8 cellular contexts compared by ENCODE assay signal in genomic region chr2:27212626-27213471, GRCh38. TPM values are rescaled to one million over a fixed set of nuclear protein-coding genes. Genes with fewer than 3 reads are reported as not detected.
DNase-seq lines count a peak whose midpoint lies in the region; ATAC-seq and TF ChIP-seq lines count a peak whose summit lies in the region.

No MANE protein-coding gene starts in this region.

- peak overlapping the region; percentile 81 for H3K4me2 ChIP-seq in OCI-LY1 (ENCODE audit: low read length)

- no peaks in the 10 kb centered on the region for H4K20me1 ChIP-seq in OCI-LY1 (ENCODE audit: insufficient read depth, low read length)

- peaks cover 5% of the 10 kb centered on the region for H3K79me2 ChIP-seq in OCI-LY1 (ENCODE audit: insufficient read depth, low read length)

- H3K27ac ChIP-seq in OCI-LY1 (ENCODE audit: low read depth, low read length, poor library complexity, severe bottlenecking), result peak overlapping the region; percentile 80
- peak overlapping the region; percentile 98 for H3K27ac ChIP-seq in skeletal muscle tissue (ENCODE audit: low read depth, low read length)

- H3K4me3 Mint-ChIP-seq in activated CD4-positive, alpha-beta T cell treated with anti-CD3 and anti-CD28 coated beads for 36 hours, result peak overlapping the region; percentile 99
- peak overlapping the region; percentile 98 for H3K4me3 Mint-ChIP-seq in activated naive CD8-positive, alpha-beta T cell treated with anti-CD3 and anti-CD28 coated beads, Interleukin-2, amount 50 U/mL, for 24 hours

- H3K4me3 ChIP-seq in OCI-LY1 (ENCODE audit: low read depth, low read length, poor library complexity, severe bottlenecking) (peak overlapping the region; percentile 91), skeletal muscle tissue (ENCODE audit: low read length in 3 of 3) (peak overlapping the region; percentile 88 to 96 (median 89))

- H3K36me3 ChIP-seq in OCI-LY1 (ENCODE audit: insufficient read depth, low read length), result peaks cover 37% of the 10 kb centered on the region
- peaks cover 17 to 36% (median 25%) of the 10 kb centered on the region in 3 donors for H3K36me3 ChIP-seq in skeletal muscle tissue (ENCODE audit: control insufficient read depth in 3 of 3, insufficient read depth in 3 of 3, low read length in 3 of 3)

- H3K4me1 Mint-ChIP-seq in activated CD4-positive, alpha-beta T cell treated with anti-CD3 and anti-CD28 coated beads for 36 hours, result peaks cover 36% of the 10 kb centered on the region
- peaks cover 42% of the 10 kb centered on the region for H3K4me1 Mint-ChIP-seq in activated naive CD8-positive, alpha-beta T cell treated with anti-CD3 and anti-CD28 coated beads, Interleukin-2, amount 50 U/mL, for 24 hours

- peaks cover 39% of the 10 kb centered on the region for H3K36me3 Mint-ChIP-seq in activated CD4-positive, alpha-beta T cell treated with anti-CD3 and anti-CD28 coated beads for 36 hours (ENCODE audit: low read depth)
- peaks cover 46% of the 10 kb centered on the region for H3K36me3 Mint-ChIP-seq in activated naive CD8-positive, alpha-beta T cell treated with anti-CD3 and anti-CD28 coated beads, Interleukin-2, amount 50 U/mL, for 24 hours (ENCODE audit: low read depth)

- H3K9me3 ChIP-seq in OCI-LY1 (ENCODE audit: low read length), result no peaks in the 10 kb centered on the region
- H3K9me3 ChIP-seq in skeletal muscle tissue (ENCODE audit: control insufficient read depth in 3 of 3, low read length in 3 of 3), result no peaks in the 10 kb centered on the region

- CTCF ChIA-PET in activated CD4-positive, alpha-beta T cell treated with anti-CD3 and anti-CD28 coated beads for 36 hours (lab: Charles Lee), result interaction anchor here (0.7 to 0.9 kb wide), 2 partner anchors 67 to 125 kb away, joined by 3 read pairs; no protein-coding TSS in a partner anchor

- H3K27me3 Mint-ChIP-seq in activated CD4-positive, alpha-beta T cell treated with anti-CD3 and anti-CD28 coated beads for 36 hours, result no peaks in the 10 kb centered on the region
- no peaks in the 10 kb centered on the region for H3K27me3 Mint-ChIP-seq in activated naive CD8-positive, alpha-beta T cell treated with anti-CD3 and anti-CD28 coated beads, Interleukin-2, amount 50 U/mL, for 24 hours

- H3K27ac Mint-ChIP-seq in activated CD4-positive, alpha-beta T cell treated with anti-CD3 and anti-CD28 coated beads for 36 hours, result peak overlapping the region; percentile 100
- peak overlapping the region; percentile 99 for H3K27ac Mint-ChIP-seq in activated naive CD8-positive, alpha-beta T cell treated with anti-CD3 and anti-CD28 coated beads, Interleukin-2, amount 50 U/mL, for 24 hours

- H3K27me3 ChIP-seq in OCI-LY1 (ENCODE audit: insufficient read depth, low read length), result no peaks in the 10 kb centered on the region
- H3K27me3 ChIP-seq in skeletal muscle tissue (ENCODE audit: control insufficient read depth in 3 of 3, insufficient read depth in 3 of 3, low read length in 3 of 3), result no peaks in the 10 kb centered on the region

- peak; percentile 64 for DNase-seq in activated CD4-positive, alpha-beta T cell treated with anti-CD3 and anti-CD28 coated beads for 36 hours
- DNase-seq in activated CD4-positive, alpha-beta T cell treated with anti-CD3 and anti-CD28 coated beads for 1 hour, result no peak
- peak; percentile 36 for DNase-seq in activated naive CD8-positive, alpha-beta T cell treated with anti-CD3 and anti-CD28 coated beads, Interleukin-2, amount 50 U/mL, for 24 hours
- DNase-seq in hepatic stellate cell (ENCODE audit: low spot score), result peak; percentile 72
- no peak for DNase-seq in iPS-NIHi11 (ENCODE audit: low spot score)

- intact Hi-C loops in activated CD4-positive, alpha-beta T cell treated with anti-CD3 and anti-CD28 coated beads for 36 hours (cut with DNase I, micrococcal nuclease), result loop anchor here (1.0 to 10.0 kb wide), 16 partner anchors 50 to 1682 kb away; partner anchors contain the start of genes GTF3C2 (in 2 of the 2), AGBL5 (in 1 of the 2), EIF2B4 (in 1 of the 2) and FOSL2 (in 1 of the 2)

- H3K4me1 ChIP-seq in OCI-LY1 (ENCODE audit: insufficient read depth, low read length, severe bottlenecking), result peaks cover 38% of the 10 kb centered on the region
- H3K4me1 ChIP-seq in skeletal muscle tissue (ENCODE audit: control insufficient read depth in 3 of 3, insufficient read depth in 3 of 3, low read length in 3 of 3), result peaks cover 17 to 27% (median 21%) of the 10 kb centered on the region in 3 donors

- no peaks in the 10 kb centered on the region for H3K9me2 ChIP-seq in OCI-LY1 (ENCODE audit: low read depth, low read length)

- no peaks in the 10 kb centered on the region for H3K9me3 Mint-ChIP-seq in activated CD4-positive, alpha-beta T cell treated with anti-CD3 and anti-CD28 coated beads for 36 hours (ENCODE audit: low read depth)
- no peaks in the 10 kb centered on the region for H3K9me3 Mint-ChIP-seq in activated naive CD8-positive, alpha-beta T cell treated with anti-CD3 and anti-CD28 coated beads, Interleukin-2, amount 50 U/mL, for 24 hours

- peak overlapping the region; percentile 97 for H3K9ac ChIP-seq in OCI-LY1 (ENCODE audit: low read length)
- peak overlapping the region; percentile 97 to 100 (median 99) for H3K9ac ChIP-seq in skeletal muscle tissue (ENCODE audit: low read depth in 1 of 3, low read length in 3 of 3)

- TF ChIP-seq CTCF in OCI-LY1 (IDR thresholded peaks at IDR 0.05; ENCODE audit: low read length), result no peak

- no peak overlapping the region for H2AFZ ChIP-seq in OCI-LY1 (ENCODE audit: low read length)

- no peaks in the 10 kb centered on the region for H3F3A ChIP-seq in OCI-LY1 (ENCODE audit: insufficient read depth, low read length)

- POLR2A ChIA-PET in activated CD4-positive, alpha-beta T cell treated with anti-CD3 and anti-CD28 coated beads for 36 hours (lab: Charles Lee), result interaction anchor here (0.5 kb wide), 1 partner anchor 197 kb away, joined by 4 read pairs; no protein-coding TSS in a partner anchor

- ATAC-seq in activated CD4-positive, alpha-beta T cell treated with anti-CD3 and anti-CD28 coated beads for 36 hours, result peak; percentile 14
- ATAC-seq in HG02970 (IDR thresholded peaks at IDR 0.05; ENCODE audit: low FRiP score, unreplicated experiment), result peak; percentile 3
- ATAC-seq in activated naive CD8-positive, alpha-beta T cell treated with anti-CD3 and anti-CD28 coated beads, Interleukin-2, amount 50 U/mL, for 24 hours, result peak; percentile 13

RNA-seq across cellular contexts. Expression of gene SLC5A6, which starts 0.8 kb away (rescaled TPM):
- 10 to 100 TPM; 27.3 to 34.9 TPM for total RNA-seq in activated CD4-positive, alpha-beta T cell treated with anti-CD3 and anti-CD28 coated beads for 36 hours
- total RNA-seq in skeletal muscle tissue, result 7.8 TPM

RNA-seq across cellular contexts. Expression of gene ATRAID, which starts 1.0 kb away (rescaled TPM):
- total RNA-seq in activated CD4-positive, alpha-beta T cell treated with anti-CD3 and anti-CD28 coated beads for 36 hours, result 10 to 100 TPM; 69.9 to 83.4 TPM
- 172 TPM for total RNA-seq in skeletal muscle tissue

RNA-seq across cellular contexts. Expression of gene CAD, which starts 4.3 kb away (rescaled TPM):
- total RNA-seq in activated CD4-positive, alpha-beta T cell treated with anti-CD3 and anti-CD28 coated beads for 36 hours, result 100 to 1,000 TPM; 107 to 147 TPM
- 28.2 TPM for total RNA-seq in skeletal muscle tissue

RNA-seq across cellular contexts. Expression of gene SLC30A3, which starts 50.0 kb away (rescaled TPM):
- total RNA-seq in activated CD4-positive, alpha-beta T cell treated with anti-CD3 and anti-CD28 coated beads for 36 hours, result under 1 TPM; 0.53 to 0.86 TPM
- total RNA-seq in skeletal muscle tissue, result 0.52 TPM

Comparison
In these comparisons a context has a peak if more than half of its experiments do, and no peak if none do; other contexts are left out.
1. DNase-seq: peak in activated CD4-positive, alpha-beta T cell treated with anti-CD3 and anti-CD28 coated beads for 36 hours (single experiment), activated naive CD8-positive, alpha-beta T cell treated with anti-CD3 and anti-CD28 coated beads, Interleukin-2, amount 50 U/mL, for 24 hours (single experiment) and hepatic stellate cell (single experiment); none in activated CD4-positive, alpha-beta T cell treated with anti-CD3 and anti-CD28 coated beads for 1 hour (single experiment) and iPS-NIHi11 (single experiment).
2. Peak in every context shown above with its lines, with median percentiles within 50 percentile points of each other: ATAC-seq.